Comparison of ENCODE assay signal across 2 cellular contexts in genomic region chr1:151579436-151580225, GRCh38.
TF ChIP-seq lines count a peak whose summit lies in the region.

No MANE protein-coding gene starts in this region.

TF ChIP-seq in SK-N-SH, 30 proteins besides CTCF, POLR2A, EP300 and RAD21 (continued from another document):
- TF ChIP-seq REST (IDR thresholded peaks at IDR 0.05; ENCODE audit: low read depth, low read length) (no peak), USF2 (IDR thresholded peaks at IDR 0.05; ENCODE audit: borderline replicate concordance, low read depth, low read length) (no peak)
TF ChIP-seq in SK-N-SH: peak in this region for 1.

TF ChIP-seq in SK-N-SH treated with all-trans-retinoic acid at 6 μM for 48 hours, 23 proteins besides CTCF, POLR2A, EP300 and RAD21 (continued from another document):
- TF ChIP-seq TSHZ2 (CRISPR knock-in tag; IDR thresholded peaks at IDR 0.05) (no peak), TCF4 (CRISPR knock-in tag; IDR thresholded peaks at IDR 0.05; ENCODE audit: borderline replicate concordance) (no peak), RARB (CRISPR knock-in tag; IDR thresholded peaks at IDR 0.05) (no peak)
TF ChIP-seq in SK-N-SH treated with all-trans-retinoic acid at 6 μM for 48 hours: peak in this region for 0.
